ENCODE assay signal across 14 cellular contexts in the genomic region with DNA sequence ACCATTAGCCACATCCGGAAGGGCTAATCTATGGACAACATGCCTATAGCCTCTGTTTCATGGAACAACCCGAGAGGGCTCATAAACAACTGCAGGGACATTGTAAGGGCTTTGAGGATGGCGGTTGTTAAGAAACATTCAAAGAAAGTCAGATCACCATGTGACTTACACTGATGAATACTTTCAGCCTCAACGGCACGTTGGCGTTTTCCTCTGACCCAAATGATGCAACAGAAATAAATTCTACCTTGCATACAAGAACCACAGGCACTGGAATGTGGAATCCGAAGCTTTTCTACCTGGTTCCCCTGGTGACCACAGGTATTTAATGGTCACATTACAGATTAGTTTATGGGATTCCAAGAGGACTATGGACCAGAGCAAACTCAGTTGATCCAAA.
"Had no signal": no experiment of that assay in that cellular context is flagged by ENCODE, and none has a peak within 500 bp of the region (broad histone marks: within the 10 kb centered on the region; RNA-seq: fewer than 3 reads in every experiment).

No MANE protein-coding gene starts in this region.

- H3K4me3 ChIP-seq: prostate gland, right lobe of liver, tibial nerve had no signal

- H3K36me3 ChIP-seq: prostate gland, right lobe of liver, tibial nerve had no signal

- DNase-seq: activated CD4-positive, alpha-beta memory T cell treated with anti-CD3 and anti-CD28 coated beads for 36 hours; activated CD4-positive, CD25-positive, alpha-beta regulatory T cell treated with anti-CD3 and anti-CD28 coated beads, Interleukin-2, amount 50 U/mL, for 72 hours; activated gamma-delta T cell; activated naive CD8-positive, alpha-beta T cell treated with anti-CD3 and anti-CD28 coated beads for 36 hours; activated T-cell treated with anti-CD3 and anti-CD28 coated beads, Interleukin-2, amount 50 U/mL, for 48 hours; anterior cingulate cortex; left cardiac atrium; right lobe of liver; stimulated activated CD4-positive, alpha-beta T cell treated with anti-CD3 and anti-CD28 coated beads, Interleukin-2, amount 100 ng/mL, for 24 hours; stimulated activated naive B cell treated with anti-CD40 and anti-IgM and Interleukin-4, amounts not matched to agents 10 μg/mL and 1 μg/mL and 100 μg/mL, for 72 hours had no signal

- H3K27ac ChIP-seq: prostate gland, right lobe of liver, tibial nerve had no signal

- H3K27me3 ChIP-seq: right lobe of liver, tibial nerve had no signal

- H3K4me1 ChIP-seq: prostate gland, tibial nerve had no signal

- H3K9me3 ChIP-seq: prostate gland, right lobe of liver, tibial nerve had no signal

- ATAC-seq: left cardiac atrium; natural killer cell treated with Interleukin-12 subunit alpha and Interleukin-12 subunit beta and Interleukin-15 and Interleukin-18, amount 100 ng/mL, for 72 hours; right lobe of liver; stimulated activated naive B cell treated with anti-CD40 and anti-IgM and Interleukin-4, amounts not matched to agents 10 μg/mL and 1 μg/mL and 100 μg/mL, for 72 hours had no signal

- FAIRE-seq: frontal cortex had no signal
